ENCODE assay signal across 26 cellular contexts in genomic region chr9:72880821-72881220, GRCh38.
"Had no signal": no experiment of that assay in that cellular context is flagged by ENCODE, and none has a peak within 500 bp of the region (broad histone marks: within the 10 kb centered on the region; RNA-seq: fewer than 3 reads in every experiment).

No MANE protein-coding gene starts in this region.

- ATAC-seq: left colon; left lung; lower lobe of right lung; naive thymus-derived CD8-positive, alpha-beta T cell; pancreas; right cardiac atrium; sciatic nerve; stimulated activated effector memory CD8-positive, alpha-beta T cell treated with anti-CD3 and anti-CD28 coated beads, Interleukin-12 subunit alpha, Interleukin-12 subunit beta, amount 100 ng/mL, for 72 hours had no signal

- H3K27ac Mint-ChIP-seq: naive thymus-derived CD8-positive, alpha-beta T cell; nephron; stimulated activated effector memory CD8-positive, alpha-beta T cell treated with anti-CD3 and anti-CD28 coated beads, Interleukin-12 subunit alpha, Interleukin-12 subunit beta, amount 100 ng/mL, for 72 hours; stimulated activated naive CD8-positive, alpha-beta T cell treated with anti-CD3 and anti-CD28 coated beads, Interleukin-15, Interleukin-2, amounts not matched to agents 100 ng/mL and 50 ng/mL, for 24 hours; type B pancreatic cell had no signal

- H3K36me3 Mint-ChIP-seq: naive thymus-derived CD8-positive, alpha-beta T cell; stimulated activated effector memory CD8-positive, alpha-beta T cell treated with anti-CD3 and anti-CD28 coated beads, Interleukin-12 subunit alpha, Interleukin-12 subunit beta, amount 100 ng/mL, for 72 hours had no signal

- H3K4me3 Mint-ChIP-seq: naive thymus-derived CD8-positive, alpha-beta T cell; nephron; neural crest cell; stimulated activated effector memory CD8-positive, alpha-beta T cell treated with anti-CD3 and anti-CD28 coated beads, Interleukin-12 subunit alpha, Interleukin-12 subunit beta, amount 100 ng/mL, for 72 hours; stimulated activated naive CD8-positive, alpha-beta T cell treated with anti-CD3 and anti-CD28 coated beads, Interleukin-15, Interleukin-2, amounts not matched to agents 100 ng/mL and 50 ng/mL, for 24 hours; type B pancreatic cell had no signal

- H3K4me3 ChIP-seq: left lung, lower lobe of right lung, pancreas, prostate gland, spleen, tibial nerve, uterus had no signal

- H3K4me1 Mint-ChIP-seq: naive thymus-derived CD8-positive, alpha-beta T cell; nephron; neural crest cell; stimulated activated effector memory CD8-positive, alpha-beta T cell treated with anti-CD3 and anti-CD28 coated beads, Interleukin-12 subunit alpha, Interleukin-12 subunit beta, amount 100 ng/mL, for 72 hours had no signal

- H3K9me3 ChIP-seq: lower lobe of right lung, pancreas, prostate gland, spleen, tibial nerve, uterus had no signal

- H3K36me3 ChIP-seq: left lung, lower lobe of right lung, pancreas, prostate gland, spleen, uterus had no signal

- H3K4me1 ChIP-seq: left lung, lower lobe of right lung, pancreas, prostate gland, spleen, uterus had no signal

- H3K27me3 Mint-ChIP-seq: stimulated activated naive CD8-positive, alpha-beta T cell treated with anti-CD3 and anti-CD28 coated beads, Interleukin-15, Interleukin-2, amounts not matched to agents 100 ng/mL and 50 ng/mL, for 24 hours had no signal

- DNase-seq: kidney glomerular epithelial cell; left colon; left lung; lower lobe of right lung; mammary epithelial cell; mesenchymal stem cell; naive thymus-derived CD8-positive, alpha-beta T cell; nucleus accumbens; pancreas; posterior cingulate gyrus; retina; right cardiac atrium; small intestine; spleen; stimulated activated CD4-positive, alpha-beta T cell treated with anti-CD3 and anti-CD28 coated beads, Interleukin-4, amount 100 ng/mL, for 24 hours; stimulated activated naive CD4-positive, alpha-beta T cell; substantia nigra; uterus had no signal

- H3K27me3 ChIP-seq: left lung, pancreas, spleen, tibial nerve, uterus had no signal

- H3K9me3 Mint-ChIP-seq: stimulated activated effector memory CD8-positive, alpha-beta T cell treated with anti-CD3 and anti-CD28 coated beads, Interleukin-12 subunit alpha, Interleukin-12 subunit beta, amount 100 ng/mL, for 72 hours; stimulated activated naive CD8-positive, alpha-beta T cell treated with anti-CD3 and anti-CD28 coated beads, Interleukin-15, Interleukin-2, amounts not matched to agents 100 ng/mL and 50 ng/mL, for 24 hours had no signal
